In the genomic region with DNA sequence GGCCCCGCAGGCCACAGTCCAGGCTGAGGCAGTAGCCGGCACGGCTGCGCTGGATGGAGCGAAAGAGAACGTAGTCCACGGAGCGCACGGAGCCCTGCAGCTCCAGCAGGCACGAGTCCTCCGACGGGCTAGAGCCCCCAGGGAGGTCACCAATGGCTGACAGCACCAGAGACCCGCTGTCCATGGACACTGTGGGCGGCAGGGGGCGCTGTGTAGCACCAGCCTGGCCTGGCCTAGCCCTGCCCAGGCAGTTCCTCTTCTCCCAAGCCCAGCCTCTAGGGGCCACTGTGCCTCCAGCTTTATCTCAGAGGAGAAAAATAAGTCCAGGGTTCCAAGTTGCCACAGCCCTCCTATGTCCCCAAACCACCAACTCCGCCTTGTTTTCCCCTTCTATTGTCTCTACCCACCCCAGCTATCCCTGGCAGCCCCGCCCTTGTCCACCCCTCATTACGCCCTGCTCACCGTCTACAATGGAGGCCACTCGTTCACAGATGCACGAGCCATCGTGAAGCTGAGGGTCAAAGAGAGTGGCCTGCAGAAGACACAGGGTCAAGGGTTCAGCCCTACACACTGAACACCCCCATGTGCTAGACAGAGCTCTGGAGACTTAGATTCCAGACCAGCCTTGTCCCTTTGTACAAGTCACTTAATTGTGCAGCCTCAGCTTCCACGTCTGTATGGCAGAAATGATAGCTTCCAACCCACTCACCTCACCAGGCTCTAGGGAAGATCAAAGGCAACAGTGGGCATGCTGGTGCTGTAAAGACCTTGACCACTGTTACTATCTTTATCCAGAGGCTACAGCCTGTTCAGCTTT, we compare ENCODE assay signal across 8 cellular contexts. TPM values are rescaled to one million over a fixed set of nuclear protein-coding genes. Genes with fewer than 3 reads are reported as not detected.
DNase-seq lines count a peak whose midpoint lies in the region; ATAC-seq and TF ChIP-seq lines count a peak whose summit lies in the region.

No MANE protein-coding gene starts in this region.

- 19 to 25% methylated on average over 23 of the region's 23 CpGs for WGBS in esophagus, 2 donors

- CTCF ChIA-PET in PC-3 (lab: Charles Lee), result interaction anchor here (0.5 to 1.6 kb wide), 14 partner anchors 10 to 253 kb away, joined by 3 to 14 read pairs (median 4); partner anchors contain the start of genes CLK2, HCN3 and SCAMP3

- DNase-seq in DMS53 (lab: John Stamatoyannopoulos, UW) (peak; percentile 96), PC-3 (peak; percentile 97), myocyte (ENCODE audit: low read depth) (peak; percentile 93)
- DNase-seq in Jurkat, Clone E6-1 (ENCODE audit: low read depth, low spot score), result peak; percentile 64
- DNase-seq in activated T-cell treated with anti-CD3 and anti-CD28 coated beads, Interleukin-2, amount 50 U/mL, for 1 hour, result peak; percentile 97
- DNase-seq in stimulated activated CD8-positive, alpha-beta memory T cell treated with anti-CD3 and anti-CD28 coated beads, Interleukin-7, amount 100 ng/mL, for 48 hours (ENCODE audit: extremely low read depth in 1 of 2, low read depth in 1 of 2), result peak; percentile 88 to 91

- ATAC-seq in GM21528 (IDR thresholded peaks at IDR 0.05; ENCODE audit: low FRiP score, unreplicated experiment), result peak; percentile 80
- peak; percentile 66 for ATAC-seq in PC-3

- H2AFZ ChIP-seq in PC-3 (ENCODE audit: low read length), result 0 out of 2 replicates have a peak overlapping the region, but pooled peaks have one; percentile 19

- H3F3A ChIP-seq in PC-3 (ENCODE audit: low read length, unreplicated experiment), result no peaks in the 10 kb centered on the region

- POLR2A ChIA-PET in PC-3 (lab: Charles Lee; ENCODE audit: unreplicated experiment), result interaction anchor here (0.6 kb wide), 1 partner anchor 72 kb away, joined by 4 read pairs; no protein-coding TSS in a partner anchor

- H3K27ac ChIP-seq in PC-3 (ENCODE audit: low read length), result no peak overlapping the region
- peak overlapping the region; percentile 9 to 29 for H3K27ac ChIP-seq in esophagus (ENCODE audit: low read depth in 2 of 2, low read length in 1 of 2)

- no peaks in the 10 kb centered on the region for H3K9me3 ChIP-seq in PC-3 (ENCODE audit: low read length)
- no peaks in the 10 kb centered on the region for H3K9me3 ChIP-seq in esophagus (ENCODE audit: control insufficient read depth in 2 of 2, insufficient read depth in 1 of 2, low read depth in 1 of 2, low read length in 1 of 2)

- no peak overlapping the region for H3K4me2 ChIP-seq in PC-3 (ENCODE audit: low read length)

- H3K4me1 ChIP-seq in PC-3 (ENCODE audit: insufficient read depth, low read length) (peaks cover 19% of the 10 kb centered on the region), esophagus (ENCODE audit: control insufficient read depth in 2 of 2, insufficient read depth in 2 of 2, low read length in 1 of 2) (peaks cover 11 to 17% of the 10 kb centered on the region in 2 donors)

- H3K27me3 ChIP-seq in PC-3 (ENCODE audit: low read length) (no peaks in the 10 kb centered on the region), esophagus (ENCODE audit: control insufficient read depth in 1 of 2, insufficient read depth in 2 of 2, low read length in 2 of 2) (no peaks in the 10 kb centered on the region)

- intact Hi-C loops in PC-3 (cut with micrococcal nuclease), result loop anchor here (1.0 kb wide), 3 partner anchors 22 to 74 kb away; partner anchors contain the start of gene CLK2

- H3K36me3 ChIP-seq in PC-3 (ENCODE audit: low read depth, low read length) (peaks cover 15% of the 10 kb centered on the region; the same call in 1 of the 2 replicates), esophagus (ENCODE audit: control insufficient read depth in 2 of 2, insufficient read depth in 2 of 2, low read length in 1 of 2) (peaks cover 2 to 7% of the 10 kb centered on the region in 2 donors)

- H3K79me2 ChIP-seq in PC-3 (ENCODE audit: low read length), result peaks cover 21% of the 10 kb centered on the region

- H3K4me3 ChIP-seq in Jurkat, Clone E6-1 (ENCODE audit: low read length), result no peak overlapping the region
- H3K4me3 ChIP-seq in PC-3 (ENCODE audit: low read length) (no peak overlapping the region), esophagus (ENCODE audit: low read depth in 1 of 2, low read length in 2 of 2) (no peak overlapping the region)

- no peaks in the 10 kb centered on the region for H4K20me1 ChIP-seq in PC-3 (ENCODE audit: low read length)

- H3K9ac ChIP-seq in PC-3 (ENCODE audit: low read length), result no peak overlapping the region

- peak; percentile 99 for TF ChIP-seq CTCF in PC-3 (conservative IDR thresholded peaks at IDR 0.05; ENCODE audit: low read depth, low read length)

- BruUV-seq in PC-3 (replicated peaks; lab: Mats Ljungman, UMichigan), result no TSS peak

- H3K9me2 ChIP-seq in PC-3 (replicated peaks; ENCODE audit: low read length), result no peaks in the 10 kb centered on the region

RNA-seq across cellular contexts. Expression of gene ENTREP3, which starts 4.4 kb away (rescaled TPM):
- polyA plus RNA-seq in Jurkat, Clone E6-1 (2012; ENCODE audit: insufficient read depth, insufficient read length), result 18.4 TPM
- 30.9 and 54.7 TPM in 2 replicates for total RNA-seq in PC-3 (2014; rRNA removed)
- polyA plus RNA-seq in esophagus, result 10 to 100 TPM; 12.7 to 13.6 TPM
- 7.5 and 13.1 TPM in 2 replicates for total RNA-seq in myocyte
- polyA plus RNA-seq in myocyte (2012), result 42.2 TPM

RNA-seq across cellular contexts. Expression of gene SCAMP3, which starts 11.3 kb away (rescaled TPM):
- 92.0 TPM for polyA plus RNA-seq in Jurkat, Clone E6-1 (2012; ENCODE audit: insufficient read depth, insufficient read length)
- 218 and 219 TPM in 2 replicates for total RNA-seq in PC-3 (2014; rRNA removed)
- polyA plus RNA-seq in esophagus, result 10 to 100 TPM; 20.2 to 47.3 TPM
- total RNA-seq in myocyte, result 106 and 130 TPM in 2 replicates
- 129 TPM for polyA plus RNA-seq in myocyte (2012)

RNA-seq across cellular contexts. Expression of gene CLK2, which starts 22.5 kb away (rescaled TPM):
- polyA plus RNA-seq in Jurkat, Clone E6-1 (2012; ENCODE audit: insufficient read depth, insufficient read length), result 84.2 TPM
- 44.5 and 49.9 TPM in 2 replicates for total RNA-seq in PC-3 (2014; rRNA removed)
- polyA plus RNA-seq in esophagus, result 10 to 100 TPM; 29.2 to 55.3 TPM
- 24.8 and 26.8 TPM in 2 replicates for total RNA-seq in myocyte
- 39.4 TPM for polyA plus RNA-seq in myocyte (2012)

RNA-seq across cellular contexts. Expression of gene HCN3, which starts 26.4 kb away (rescaled TPM):
- 13.9 TPM for polyA plus RNA-seq in Jurkat, Clone E6-1 (2012; ENCODE audit: insufficient read depth, insufficient read length)
- total RNA-seq in PC-3 (2014; rRNA removed), result 1.8 and 1.9 TPM in 2 replicates
- polyA plus RNA-seq in esophagus, result 1 to 10 TPM; 2.4 to 6.6 TPM
- 2.1 and 3.0 TPM in 2 replicates for total RNA-seq in myocyte
- 8.1 TPM for polyA plus RNA-seq in myocyte (2012)

RNA-seq across cellular contexts. Expression of gene MTX1, which starts 42.3 kb away (rescaled TPM):
- 75.4 TPM for polyA plus RNA-seq in Jurkat, Clone E6-1 (2012; ENCODE audit: insufficient read depth, insufficient read length)
- 141 and 152 TPM in 2 replicates for total RNA-seq in PC-3 (2014; rRNA removed)
- 10 to 100 TPM; 43.6 to 51.4 TPM for polyA plus RNA-seq in esophagus
- 15.1 and 18.8 TPM in 2 replicates for total RNA-seq in myocyte
- 40.2 TPM for polyA plus RNA-seq in myocyte (2012)
